Comparison of ENCODE assay signal across 8 cellular contexts in the genomic region with DNA sequence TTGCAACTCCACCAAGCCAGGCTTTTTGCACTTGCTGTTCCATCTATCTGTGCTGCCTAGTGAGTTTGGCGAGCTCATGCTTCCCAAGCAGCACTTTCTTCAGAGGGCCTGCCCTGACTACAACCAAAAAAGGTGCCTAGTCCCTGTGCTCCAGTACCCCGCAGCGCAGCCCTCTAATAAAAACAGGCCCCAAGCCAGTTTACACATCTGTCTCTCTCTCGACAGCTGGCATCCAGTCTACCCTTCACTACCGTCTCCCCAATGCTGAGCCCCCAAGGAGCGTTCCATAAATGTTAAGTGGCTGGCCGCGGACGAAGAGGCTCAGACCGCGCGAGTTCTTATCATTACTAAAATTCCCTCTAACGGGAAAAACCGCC. TPM values are rescaled to one million over a fixed set of nuclear protein-coding genes. Genes with fewer than 3 reads are reported as not detected.
DNase-seq lines count a peak whose midpoint lies in the region; ATAC-seq and TF ChIP-seq lines count a peak whose summit lies in the region.

No MANE protein-coding gene starts in this region.

- intact Hi-C loops in MCF 10A (cut with micrococcal nuclease) (loop anchor here (2.0 kb wide), 1 partner anchor 296 kb away; no protein-coding TSS in a partner anchor), left colon (cut with DNase I, micrococcal nuclease) (no loop called here)

- H3K79me2 ChIP-seq in KMS-11 (ENCODE audit: insufficient read depth, low read depth) = peaks cover 48% of the 10 kb centered on the region

- ATAC-seq in GM19351 (IDR thresholded peaks at IDR 0.05; ENCODE audit: unreplicated experiment) (peak; percentile 5), left colon (peak; percentile 23)

- H3K27me3 ChIP-seq in KMS-11 (ENCODE audit: insufficient read depth, low read depth) (no peaks in the 10 kb centered on the region), suprapubic skin (no peaks in the 10 kb centered on the region)

- peaks cover 13% of the 10 kb centered on the region for H3K4me1 Mint-ChIP-seq in MCF 10A (ENCODE audit: insufficient read depth, unreplicated experiment)

- H3K36me3 ChIP-seq in KMS-11 (ENCODE audit: insufficient read depth) (no peaks in the 10 kb centered on the region), suprapubic skin (no peaks in the 10 kb centered on the region)

- H2AFZ ChIP-seq in KMS-11 (ENCODE audit: low read depth) = peak overlapping the region; percentile 44; the same call in 1 of the 2 replicates

- no peak for TF ChIP-seq EP300 in suprapubic skin (IDR thresholded peaks at IDR 0.05)

- no peaks in the 10 kb centered on the region for H3K9me3 Mint-ChIP-seq in MCF 10A (ENCODE audit: unreplicated experiment)

- in situ Hi-C loops in ACHN (cut with HindIII; ENCODE audit: low pct_ligation_motif_present, low pct_unique_long_range_greater_than_20kb, low sequenced_read_pairs) = no loop called here

- TF ChIP-seq CTCF in KMS-11 (conservative IDR thresholded peaks at IDR 0.05; ENCODE audit: low read depth, low read length) = no peak
- TF ChIP-seq CTCF in MCF 10A (IDR thresholded peaks at IDR 0.05; ENCODE audit: unreplicated experiment) = no peak
- no peak for TF ChIP-seq CTCF in suprapubic skin (IDR thresholded peaks at IDR 0.05)

- BruUV-seq in MCF 10A (replicated peaks; lab: Mats Ljungman, UMichigan) = TSS peak; percentile 52

- no peak for TF ChIP-seq POLR2A in suprapubic skin (IDR thresholded peaks at IDR 0.05)

- H3K27me3 Mint-ChIP-seq in MCF 10A (ENCODE audit: insufficient read depth, unreplicated experiment) = no peaks in the 10 kb centered on the region

- CTCF ChIA-PET in MCF 10A (lab: Yijun Ruan, JAX) = interaction anchor here (0.5 to 2.2 kb wide), 22 partner anchors 10 to 1338 kb away, joined by 3 to 16 read pairs (median 4); a partner anchor contains a TSS

- peak overlapping the region; percentile 96 for H3K27ac Mint-ChIP-seq in MCF 10A (ENCODE audit: low read depth, unreplicated experiment)

- H4K20me1 ChIP-seq in KMS-11 (ENCODE audit: insufficient read depth) = no peaks in the 10 kb centered on the region

- POLR2A ChIA-PET in MCF 10A (lab: Yijun Ruan, JAX) = interaction anchor here (0.5 to 3.3 kb wide), 22 partner anchors 9 to 1324 kb away, joined by 3 to 24 read pairs (median 4); a partner anchor contains a TSS

- H3K4me1 ChIP-seq in KMS-11 (ENCODE audit: low read depth, poor library complexity, severe bottlenecking) = peaks cover 8% of the 10 kb centered on the region
- peaks cover 33% of the 10 kb centered on the region for H3K4me1 ChIP-seq in suprapubic skin

- no peaks in the 10 kb centered on the region for H3K36me3 Mint-ChIP-seq in MCF 10A (ENCODE audit: insufficient read depth, unreplicated experiment)

- H3K4me2 ChIP-seq in KMS-11 = peak overlapping the region; percentile 88

- peak overlapping the region; percentile 88 for H3K9ac ChIP-seq in KMS-11

- H3K9me3 ChIP-seq in suprapubic skin = no peaks in the 10 kb centered on the region

- peak overlapping the region; percentile 83 for H3K4me3 Mint-ChIP-seq in MCF 10A (ENCODE audit: unreplicated experiment)

- H3K4me3 ChIP-seq in KMS-11 (IDR thresholded peaks at IDR 0.05; ENCODE audit: insufficient read depth, low read depth, low read length) = no peak overlapping the region
- peak overlapping the region; percentile 82 for H3K4me3 ChIP-seq in suprapubic skin

- WGBS in suprapubic skin = under 1% methylated on average over 13 of the region's 14 CpGs

- DNase-seq in ACHN = peak; percentile 5
- no peak for DNase-seq in MCF 10A (ENCODE audit: unreplicated experiment)
- DNase-seq in left colon = no peak
- DNase-seq in suprapubic skin (ENCODE audit: low spot score in 2 of 2) = no peak
- no peak for DNase-seq in OCI-M2 (lab: John Stamatoyannopoulos, UW; ENCODE audit: unreplicated experiment)
- no peak for DNase-seq in stimulated activated CD4-positive, alpha-beta T cell treated with anti-CD3 and anti-CD28 coated beads, Interleukin-4, amount 100 ng/mL, for 24 hours

- H3K27ac ChIP-seq in KMS-11 (peak overlapping the region; percentile 54), suprapubic skin (peak overlapping the region; percentile 75)

RNA-seq across cellular contexts. Expression of a gene that starts 0.5 kb away (rescaled TPM):
- total RNA-seq in MCF 10A (2022) (45.2 and 56.5 TPM in 2 replicates), left colon (10 to 100 TPM; 43.6 to 47.6 TPM), suprapubic skin (10 to 100 TPM; 34.7 to 46.3 (median 40.6) TPM)

RNA-seq across cellular contexts. Expression of a gene that starts 56.9 kb away (rescaled TPM):
- 12.0 and 21.6 TPM in 2 replicates for total RNA-seq in MCF 10A (2022)
- total RNA-seq in left colon = 10 to 100 TPM; 22.0 to 24.5 TPM
- 1 to 10 TPM; 5.6 to 10.0 (median 9.1) TPM for total RNA-seq in suprapubic skin
